In the genomic region with DNA sequence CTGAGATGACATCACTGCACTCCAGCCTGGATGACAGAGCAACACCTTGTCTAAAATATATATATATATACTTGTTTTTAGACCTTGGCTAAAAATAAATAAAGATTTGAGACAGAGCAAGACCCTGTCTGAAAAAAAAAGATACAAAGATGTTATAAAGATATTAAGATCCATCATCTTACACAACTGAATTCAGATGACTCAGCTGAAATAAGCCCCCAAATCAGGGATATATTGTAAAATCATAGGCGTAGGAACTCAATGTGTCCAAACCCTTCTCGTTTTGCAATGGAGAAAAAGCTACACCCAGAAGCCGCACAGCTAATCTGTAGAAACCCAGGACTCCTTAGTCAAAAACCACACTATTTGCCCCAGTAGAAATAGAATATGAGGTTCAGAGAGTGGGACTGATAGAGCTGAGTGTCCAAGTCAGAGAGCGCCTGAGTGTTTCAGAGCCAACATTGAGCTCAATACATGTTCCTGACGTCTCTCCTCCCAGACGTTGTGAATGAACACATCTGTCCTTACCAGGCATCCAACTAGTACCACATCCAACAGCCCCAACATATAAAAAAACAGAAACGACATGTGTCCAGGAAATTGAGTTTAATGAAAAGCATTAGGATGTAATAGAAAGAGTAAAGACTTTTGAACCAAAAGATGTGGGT, we compare ENCODE assay signal across 2 cellular contexts.
A peak's percentile ranks its signal among the peaks of the same experiment; 100 is the strongest.
TF ChIP-seq lines count a peak whose summit lies in the region.

No MANE protein-coding gene starts in this region.

TF ChIP-seq in HepG2, 621 proteins besides CTCF, POLR2A, EP300 and RAD21:
- TF ChIP-seq MAFK (conservative IDR thresholded peaks at IDR 0.05 in 1 of 2, IDR thresholded peaks at IDR 0.05 in 1 of 2; ENCODE audit: low read length in 2 of 2): peak; percentile 56 to 82
- no peak for TF ChIP-seq HNRNPH1 (optimal IDR thresholded peaks at IDR 0.05; ENCODE audit: low read depth, low read length)
- 0 out of 2 replicates have a peak, but pooled peaks have one; percentile 6 for TF ChIP-seq NFE2L2 (IDR thresholded peaks at IDR 0.05; ENCODE audit: low read length)
- TF ChIP-seq MAFF (IDR thresholded peaks at IDR 0.05; ENCODE audit: low read depth, low read length): peak; percentile 79

TF ChIP-seq in H1, 55 proteins besides CTCF, POLR2A, EP300 and RAD21 (continued from another document):
- TF ChIP-seq E2F6 (IDR thresholded peaks at IDR 0.05) (no peak), SRF (IDR thresholded peaks at IDR 0.05; ENCODE audit: low read depth, low read length) (no peak)
